ENCODE assay signal across 8 cellular contexts in genomic region chr9:111039203-111039907, GRCh38. TPM values are rescaled to one million over a fixed set of nuclear protein-coding genes. Genes with fewer than 3 reads are reported as not detected.
DNase-seq lines count a peak whose midpoint lies in the region; ATAC-seq and TF ChIP-seq lines count a peak whose summit lies in the region.

No MANE protein-coding gene starts in this region.

- peak overlapping the region; percentile 55 for H3K4me3 ChIP-seq in cardiac muscle cell
- H3K4me3 ChIP-seq in uterus: peak overlapping the region; percentile 47 to 57
- no peak overlapping the region for H3K4me3 ChIP-seq in HAP-1

- CTCF ChIA-PET in activated CD8-positive, alpha-beta memory T cell treated with anti-CD3 and anti-CD28 coated beads, Interleukin-2, amount 10 ng/mL, durations not matched to agents 7 days and 5 days (lab: Charles Lee): no interaction called here

- intact Hi-C loops in Right ventricle myocardium superior (cut with DNase I): no loop called here
- intact Hi-C loops in uterus (cut with DNase I; ENCODE audit: low total_unique reads): no loop called here

- peaks cover 12% of the 10 kb centered on the region for H3K4me1 Mint-ChIP-seq in central memory CD8-positive, alpha-beta T cell
- peaks cover 49% of the 10 kb centered on the region for H3K4me1 Mint-ChIP-seq in mesothelial cell of epicardium
- H3K4me1 Mint-ChIP-seq in activated CD8-positive, alpha-beta memory T cell treated with anti-CD3 and anti-CD28 coated beads, Interleukin-2, amount 10 ng/mL, durations not matched to agents 7 days and 5 days: peaks cover 8% of the 10 kb centered on the region

- no peak overlapping the region for H3K27ac ChIP-seq in cardiac muscle cell
- peak overlapping the region; percentile 83 to 85 for H3K27ac ChIP-seq in uterus

- no peaks in the 10 kb centered on the region for H3K4me1 ChIP-seq in cardiac muscle cell (ENCODE audit: low read depth)
- H3K4me1 ChIP-seq in uterus: no peaks in the 10 kb centered on the region
- no peaks in the 10 kb centered on the region for H3K4me1 ChIP-seq in HAP-1

- no peaks in the 10 kb centered on the region for H3K9me3 Mint-ChIP-seq in central memory CD8-positive, alpha-beta T cell
- no peaks in the 10 kb centered on the region for H3K9me3 Mint-ChIP-seq in mesothelial cell of epicardium
- H3K9me3 Mint-ChIP-seq in activated CD8-positive, alpha-beta memory T cell treated with anti-CD3 and anti-CD28 coated beads, Interleukin-2, amount 10 ng/mL, durations not matched to agents 7 days and 5 days (ENCODE audit: low read depth): no peaks in the 10 kb centered on the region

- TF ChIP-seq POLR2A in uterus (IDR thresholded peaks at IDR 0.05): no peak

- in situ Hi-C loops in HAP-1 (cut with MboI; ENCODE audit: low sequenced_read_pairs): loop anchor here (25.0 kb wide), 1 partner anchor 248 kb away; no protein-coding TSS in a partner anchor

- no peak for TF ChIP-seq CTCF in cardiac muscle cell (IDR thresholded peaks at IDR 0.05; ENCODE audit: low read depth, low read length)
- TF ChIP-seq CTCF in mesothelial cell of epicardium (IDR thresholded peaks at IDR 0.05; ENCODE audit: unreplicated experiment): no peak
- TF ChIP-seq CTCF in uterus (IDR thresholded peaks at IDR 0.05): no peak

- peaks cover 41% of the 10 kb centered on the region for H3K27me3 Mint-ChIP-seq in central memory CD8-positive, alpha-beta T cell
- H3K27me3 Mint-ChIP-seq in mesothelial cell of epicardium (ENCODE audit: low read depth): peaks cover 1% of the 10 kb centered on the region
- peaks cover 30% of the 10 kb centered on the region for H3K27me3 Mint-ChIP-seq in activated CD8-positive, alpha-beta memory T cell treated with anti-CD3 and anti-CD28 coated beads, Interleukin-2, amount 10 ng/mL, durations not matched to agents 7 days and 5 days

- H3K4me3 Mint-ChIP-seq in central memory CD8-positive, alpha-beta T cell: peak overlapping the region; percentile 34
- H3K4me3 Mint-ChIP-seq in mesothelial cell of epicardium: peak overlapping the region; percentile 90
- no peak overlapping the region for H3K4me3 Mint-ChIP-seq in activated CD8-positive, alpha-beta memory T cell treated with anti-CD3 and anti-CD28 coated beads, Interleukin-2, amount 10 ng/mL, durations not matched to agents 7 days and 5 days

- H3K36me3 ChIP-seq in cardiac muscle cell (no peaks in the 10 kb centered on the region), uterus (no peaks in the 10 kb centered on the region), HAP-1 (replicated peaks) (no peaks in the 10 kb centered on the region)

- H3K27ac Mint-ChIP-seq in central memory CD8-positive, alpha-beta T cell (ENCODE audit: low read depth): no peak overlapping the region
- H3K27ac Mint-ChIP-seq in mesothelial cell of epicardium: peak overlapping the region; percentile 95
- H3K27ac Mint-ChIP-seq in activated CD8-positive, alpha-beta memory T cell treated with anti-CD3 and anti-CD28 coated beads, Interleukin-2, amount 10 ng/mL, durations not matched to agents 7 days and 5 days: no peak overlapping the region

- H3K9me3 ChIP-seq in cardiac muscle cell (ENCODE audit: low read depth) (no peaks in the 10 kb centered on the region), uterus (no peaks in the 10 kb centered on the region), HAP-1 (no peaks in the 10 kb centered on the region)

- DNase-seq in cardiac muscle cell (ENCODE audit: low read depth in 1 of 2, low spot score in 1 of 2) (no peak), Right ventricle myocardium superior (no peak), mesothelial cell of epicardium (ENCODE audit: low spot score in 2 of 2, unreplicated experiment in 2 of 2) (no peak), uterus (peak in 1 of 2 donors; percentile 16), T1000 (lab: John Stamatoyannopoulos, UW) (no peak), HAP-1 (ENCODE audit: low spot score in 2 of 2) (no peak)
- DNase-seq in central memory CD8-positive, alpha-beta T cell (ENCODE audit: low spot score in 2 of 2): no peak
- no peak for DNase-seq in activated CD8-positive, alpha-beta memory T cell treated with anti-CD3 and anti-CD28 coated beads, Interleukin-2, amount 10 ng/mL, durations not matched to agents 7 days and 5 days

- H3K27me3 ChIP-seq in cardiac muscle cell: peaks cover 74% of the 10 kb centered on the region
- peaks cover 0 to 7% of the 10 kb centered on the region in 2 donors for H3K27me3 ChIP-seq in uterus
- peaks cover 36% of the 10 kb centered on the region for H3K27me3 ChIP-seq in HAP-1 (ENCODE audit: low read depth)

- ATAC-seq in Right ventricle myocardium superior (ENCODE audit: poor library complexity): no peak
- ATAC-seq in central memory CD8-positive, alpha-beta T cell (replicated peaks; ENCODE audit: extremely low read depth, poor library complexity, severe bottlenecking): no peak
- no peak for ATAC-seq in activated CD8-positive, alpha-beta memory T cell treated with anti-CD3 and anti-CD28 coated beads, Interleukin-2, amount 10 ng/mL, durations not matched to agents 7 days and 5 days

- peaks cover 3% of the 10 kb centered on the region for H3K36me3 Mint-ChIP-seq in central memory CD8-positive, alpha-beta T cell (ENCODE audit: insufficient read depth)
- H3K36me3 Mint-ChIP-seq in mesothelial cell of epicardium: no peaks in the 10 kb centered on the region
- peaks cover 1% of the 10 kb centered on the region for H3K36me3 Mint-ChIP-seq in activated CD8-positive, alpha-beta memory T cell treated with anti-CD3 and anti-CD28 coated beads, Interleukin-2, amount 10 ng/mL, durations not matched to agents 7 days and 5 days

RNA-seq across cellular contexts. Expression of gene LPAR1, which starts 1.1 kb away (rescaled TPM):
- total RNA-seq in cardiac muscle cell: 0.77 and 1.5 TPM in 2 replicates
- polyA plus RNA-seq in cardiac muscle cell: 0.49 and 1.9 TPM in 2 replicates
- 12.7 TPM for total RNA-seq in Right ventricle myocardium superior
- 34.3 to 40.3 TPM (median 39.6 TPM) in 3 replicates for total RNA-seq in mesothelial cell of epicardium
- 10 to 100 TPM; 12.3 to 68.0 (median 51.0) TPM for total RNA-seq in uterus
- not detected for total RNA-seq in activated CD8-positive, alpha-beta memory T cell treated with anti-CD3 and anti-CD28 coated beads, Interleukin-2, amount 10 ng/mL, durations not matched to agents 7 days and 5 days
